2 cellular contexts compared by ENCODE assay signal in genomic region chr3:50211930-50212329, GRCh38.
A peak's percentile ranks its signal among the peaks of the same experiment; 100 is the strongest.
TF ChIP-seq lines count a peak whose summit lies in the region.

No MANE protein-coding gene starts in this region.

TF ChIP-seq in IMR-90, 13 proteins besides CTCF, POLR2A, EP300 and RAD21:
- TF ChIP-seq FOS (IDR thresholded peaks at IDR 0.05; ENCODE audit: low read depth, low read length) (no peak), NFE2L2 (IDR thresholded peaks at IDR 0.05; ENCODE audit: low read depth, low read length) (no peak), SMC3 (IDR thresholded peaks at IDR 0.05; ENCODE audit: low read depth, low read length) (no peak), RCOR1 (IDR thresholded peaks at IDR 0.05; ENCODE audit: insufficient replicate concordance, low read length) (no peak), ELK1 (IDR thresholded peaks at IDR 0.05; ENCODE audit: borderline replicate concordance, low read depth, low read length) (no peak), BHLHE40 (IDR thresholded peaks at IDR 0.05; ENCODE audit: low read depth, low read length) (no peak), CEBPB (IDR thresholded peaks at IDR 0.05; ENCODE audit: low read depth, low read length) (peak; percentile 81), USF2 (IDR thresholded peaks at IDR 0.05; ENCODE audit: low read depth, low read length) (no peak), CHD1 (IDR thresholded peaks at IDR 0.05; ENCODE audit: low read depth, low read length) (no peak), MAFK (IDR thresholded peaks at IDR 0.05; ENCODE audit: low read depth, low read length) (0 out of 2 replicates have a peak, but pooled peaks have one; percentile 2), MXI1 (IDR thresholded peaks at IDR 0.05; ENCODE audit: borderline replicate concordance, low read depth, low read length) (no peak), RFX5 (IDR thresholded peaks at IDR 0.05; ENCODE audit: low read depth, low read length) (no peak)
TF ChIP-seq in IMR-90: peak in this region for 2.

TF ChIP-seq in HepG2, 621 proteins besides CTCF, POLR2A, EP300 and RAD21:
- TF ChIP-seq SALL1 (CRISPR knock-in tag; IDR thresholded peaks at IDR 0.05) (peak; percentile 17; the same call in 1 of the 2 replicates), ATF6 (CRISPR knock-in tag; conservative IDR thresholded peaks at IDR 0.05) (no peak), ZNF776 (CRISPR knock-in tag; IDR thresholded peaks at IDR 0.05) (0 out of 2 replicates have a peak, but pooled peaks have one; percentile 5), ZNF138 (CRISPR knock-in tag; IDR thresholded peaks at IDR 0.05; ENCODE audit: low read depth) (no peak), ZNF430 (CRISPR knock-in tag; IDR thresholded peaks at IDR 0.05) (peak; percentile 32; the same call in 1 of the 2 replicates), RXRA (CRISPR knock-in tag; IDR thresholded peaks at IDR 0.05) (0 out of 2 replicates have a peak, but pooled peaks have one; percentile 8), HES4 (CRISPR knock-in tag; IDR thresholded peaks at IDR 0.05; ENCODE audit: borderline replicate concordance) (no peak), ZNF33A (CRISPR knock-in tag; IDR thresholded peaks at IDR 0.05; ENCODE audit: borderline replicate concordance) (no peak), ZNF30 (CRISPR knock-in tag; IDR thresholded peaks at IDR 0.05) (no peak), E2F5 (CRISPR knock-in tag; conservative IDR thresholded peaks at IDR 0.05) (no peak), DRAP1 (CRISPR knock-in tag; IDR thresholded peaks at IDR 0.05) (no peak), SIN3B (IDR thresholded peaks at IDR 0.05; ENCODE audit: low read length) (no peak), CEBPB (IDR thresholded peaks at IDR 0.05; ENCODE audit: borderline replicate concordance, low read depth, low read length) (peak; percentile 55; the same call in 1 of the 2 replicates), REST (IDR thresholded peaks at IDR 0.05; ENCODE audit: borderline replicate concordance in 1 of 2, low read depth in 1 of 2, low read length in 2 of 2) (no peak), RBFOX2 (IDR thresholded peaks at IDR 0.05; ENCODE audit: low read depth, low read length) (0 out of 2 replicates have a peak, but pooled peaks have one; percentile 7), CSRNP1 (CRISPR knock-in tag; IDR thresholded peaks at IDR 0.05) (0 out of 2 replicates have a peak, but pooled peaks have one; percentile 24), ZNF597 (CRISPR knock-in tag; IDR thresholded peaks at IDR 0.05) (no peak), ZNF281 (CRISPR knock-in tag; IDR thresholded peaks at IDR 0.05; ENCODE audit: borderline replicate concordance) (peak; percentile 76; the same call in 1 of the 2 replicates), AKAP8 (CRISPR knock-in tag; IDR thresholded peaks at IDR 0.05) (no peak), DMAP1 (CRISPR knock-in tag; IDR thresholded peaks at IDR 0.05) (no peak), HOXD1 (CRISPR knock-in tag; IDR thresholded peaks at IDR 0.05) (no peak), CEBPG (CRISPR knock-in tag; IDR thresholded peaks at IDR 0.05) (peak; percentile 70), MXI1 (IDR thresholded peaks at IDR 0.05; ENCODE audit: borderline replicate concordance, low read depth, low read length) (no peak), ZBTB7B (CRISPR knock-in tag; IDR thresholded peaks at IDR 0.05) (peak; percentile 6; the same call in 1 of the 2 replicates)
